In genomic region chr7:115679976-115680375, GRCh38 we compare ENCODE assay signal across 8 cellular contexts.
DNase-seq lines count a peak whose midpoint lies in the region; ATAC-seq and TF ChIP-seq lines count a peak whose summit lies in the region.

No MANE protein-coding gene starts in this region.

- intact Hi-C loops in prostate gland (cut with DNase I): loop anchor here (10.0 kb wide), 2 partner anchors 1265 to 1595 kb away; partner anchors contain the start of gene FOXP2

- H3K9ac ChIP-seq in OCI-LY1 (ENCODE audit: low read length): no peak overlapping the region

- H3K9me3 ChIP-seq in OCI-LY1 (ENCODE audit: low read length) (no peaks in the 10 kb centered on the region), prostate gland (no peaks in the 10 kb centered on the region)

- no peaks in the 10 kb centered on the region for H3K4me1 ChIP-seq in OCI-LY1 (ENCODE audit: insufficient read depth, low read length, severe bottlenecking)
- H3K4me1 ChIP-seq in prostate gland (replicated peaks): no peaks in the 10 kb centered on the region

- H3K27me3 ChIP-seq in OCI-LY1 (ENCODE audit: insufficient read depth, low read length) (no peaks in the 10 kb centered on the region), prostate gland (replicated peaks; ENCODE audit: insufficient read depth) (no peaks in the 10 kb centered on the region)

- H3K4me3 ChIP-seq in AG10803 (ENCODE audit: low read length): no peak overlapping the region
- no peak overlapping the region for H3K4me3 ChIP-seq in OCI-LY1 (ENCODE audit: low read depth, low read length, poor library complexity, severe bottlenecking)
- no peak overlapping the region for H3K4me3 ChIP-seq in prostate gland

- peak; percentile 57 for TF ChIP-seq CTCF in AG10803 (conservative IDR thresholded peaks at IDR 0.05; ENCODE audit: low read length)
- peak; percentile 82 for TF ChIP-seq CTCF in OCI-LY1 (IDR thresholded peaks at IDR 0.05; ENCODE audit: low read length)
- peak in 3 of 4 experiments; percentile 14 to 31 (median 26) for TF ChIP-seq CTCF in prostate gland (IDR thresholded peaks at IDR 0.05)

- no peak overlapping the region for H3K4me2 ChIP-seq in OCI-LY1 (ENCODE audit: low read length)

- no peak overlapping the region for H3K27ac Mint-ChIP-seq in activated T-cell treated with anti-CD3 and anti-CD28 coated beads, Interleukin-2, amount 50 U/mL, for 72 hours

- peaks cover 0 to 2% of the 10 kb centered on the region in 2 donors for H3K36me3 Mint-ChIP-seq in activated T-cell treated with anti-CD3 and anti-CD28 coated beads, Interleukin-2, amount 50 U/mL, for 72 hours (ENCODE audit: insufficient read depth in 2 of 2)

- peak; percentile 75 for ATAC-seq in GM18517 (IDR thresholded peaks at IDR 0.05; ENCODE audit: unreplicated experiment)
- peak; percentile 82 for ATAC-seq in HG03135 (IDR thresholded peaks at IDR 0.05; ENCODE audit: unreplicated experiment)
- no peak for ATAC-seq in activated T-cell treated with anti-CD3 and anti-CD28 coated beads, Interleukin-2, amount 50 U/mL, for 72 hours (replicated peaks in 1 of 2)

- peak; percentile 43 for DNase-seq in AG10803 (ENCODE audit: low read depth)
- peak; percentile 2 to 22 for DNase-seq in erythroblast (lab: John Stamatoyannopoulos, UW)
- no peak for DNase-seq in prostate gland (ENCODE audit: low spot score)
- DNase-seq in activated T-cell treated with anti-CD3 and anti-CD28 coated beads, Interleukin-2, amount 50 U/mL, for 72 hours: no peak
- DNase-seq in activated CD4-positive, alpha-beta T cell treated with anti-CD3 and anti-CD28 coated beads, Interleukin-2, amount 50 U/mL, for 4 hours: no peak

- no peaks in the 10 kb centered on the region for H3F3A ChIP-seq in OCI-LY1 (ENCODE audit: insufficient read depth, low read length)

- H3K4me1 Mint-ChIP-seq in activated T-cell treated with anti-CD3 and anti-CD28 coated beads, Interleukin-2, amount 50 U/mL, for 72 hours (ENCODE audit: low read depth): no peaks in the 10 kb centered on the region

- 47% methylated on average over 2 of the region's 2 CpGs for WGBS in prostate gland

- H3K27me3 Mint-ChIP-seq in activated T-cell treated with anti-CD3 and anti-CD28 coated beads, Interleukin-2, amount 50 U/mL, for 72 hours (ENCODE audit: low read depth): no peaks in the 10 kb centered on the region

- no peaks in the 10 kb centered on the region for H3K36me3 ChIP-seq in OCI-LY1 (ENCODE audit: insufficient read depth, low read length)
- no peaks in the 10 kb centered on the region for H3K36me3 ChIP-seq in prostate gland

- H3K27ac ChIP-seq in OCI-LY1 (ENCODE audit: low read depth, low read length, poor library complexity, severe bottlenecking) (no peak overlapping the region), prostate gland (no peak overlapping the region)

- no peaks in the 10 kb centered on the region for H3K9me3 Mint-ChIP-seq in activated T-cell treated with anti-CD3 and anti-CD28 coated beads, Interleukin-2, amount 50 U/mL, for 72 hours

- no peaks in the 10 kb centered on the region for H3K9me2 ChIP-seq in OCI-LY1 (ENCODE audit: low read depth, low read length)

- H3K79me2 ChIP-seq in OCI-LY1 (ENCODE audit: insufficient read depth, low read length): no peaks in the 10 kb centered on the region

- H2AFZ ChIP-seq in OCI-LY1 (ENCODE audit: low read length): no peak overlapping the region

- H3K4me3 Mint-ChIP-seq in activated T-cell treated with anti-CD3 and anti-CD28 coated beads, Interleukin-2, amount 50 U/mL, for 72 hours: no peak overlapping the region

- TF ChIP-seq POLR2A in erythroblast (IDR thresholded peaks at IDR 0.05; ENCODE audit: low read length) (no peak), prostate gland (IDR thresholded peaks at IDR 0.05) (no peak)

- H4K20me1 ChIP-seq in OCI-LY1 (ENCODE audit: insufficient read depth, low read length): no peaks in the 10 kb centered on the region

Comparison
In these comparisons a context has a peak if more than half of its experiments do, and no peak if none do; other contexts are left out.
1. DNase-seq: peak in AG10803 (single experiment) and erythroblast (2 of 2); none in prostate gland (single experiment), activated T-cell treated with anti-CD3 and anti-CD28 coated beads, Interleukin-2, amount 50 U/mL, for 72 hours (0 of 2) and activated CD4-positive, alpha-beta T cell treated with anti-CD3 and anti-CD28 coated beads, Interleukin-2, amount 50 U/mL, for 4 hours (0 of 2).
2. CTCF ChIP-seq: peak in every context shown above with its lines; median percentile 82 in OCI-LY1; 57 in AG10803; 26 in prostate gland.
3. ATAC-seq: peak in GM18517 (single experiment) and HG03135 (single experiment); none in activated T-cell treated with anti-CD3 and anti-CD28 coated beads, Interleukin-2, amount 50 U/mL, for 72 hours (0 of 2).